In genomic region chr6:35317483-35318199, GRCh38 we compare ENCODE assay signal across 8 cellular contexts. TPM values are rescaled to one million over a fixed set of nuclear protein-coding genes. Genes with fewer than 3 reads are reported as not detected.
DNase-seq lines count a peak whose midpoint lies in the region; ATAC-seq and TF ChIP-seq lines count a peak whose summit lies in the region.

No MANE protein-coding gene starts in this region.

- DNase-seq in Right ventricle myocardium inferior (ENCODE audit: missing footprints) = no peak
- no peak for DNase-seq in cardiac septum (ENCODE audit: low spot score)
- DNase-seq in ecto neural progenitor cell (ENCODE audit: low spot score) = peak; percentile 69
- DNase-seq in mesothelial cell of epicardium (ENCODE audit: low spot score in 2 of 2, unreplicated experiment in 2 of 2) = peak in 1 of 2 experiments; percentile 47
- DNase-seq in NCI-H187 treated with DMSO at 0.1 percent for 48 hours (lab: John Stamatoyannopoulos, UW) = no peak
- DNase-seq in dermis blood vessel endothelial cell = no peak
- no peak for DNase-seq in islet precursor cell
- DNase-seq in SIG-M5 (lab: John Stamatoyannopoulos, UW) = no peak

- intact Hi-C loops in Right ventricle myocardium inferior (cut with DNase I) = no loop called here
- intact Hi-C loops in cardiac septum (cut with DNase I) = no loop called here

- peak overlapping the region; percentile 73 for H3K4me3 Mint-ChIP-seq in mesothelial cell of epicardium

- peaks cover 11% of the 10 kb centered on the region for H3K27me3 Mint-ChIP-seq in mesothelial cell of epicardium (ENCODE audit: low read depth)

- peak overlapping the region; percentile 47 for H3K27ac Mint-ChIP-seq in mesothelial cell of epicardium

- H3K36me3 Mint-ChIP-seq in mesothelial cell of epicardium = peaks cover 11% of the 10 kb centered on the region

- H3K4me1 Mint-ChIP-seq in mesothelial cell of epicardium = peaks cover 13% of the 10 kb centered on the region

- peak; percentile 30 for ATAC-seq in Right ventricle myocardium inferior

- no peak for TF ChIP-seq CTCF in mesothelial cell of epicardium (IDR thresholded peaks at IDR 0.05; ENCODE audit: unreplicated experiment)

- peaks cover 5% of the 10 kb centered on the region for H3K9me3 Mint-ChIP-seq in mesothelial cell of epicardium

RNA-seq across cellular contexts. Expression of gene DEF6, which starts 20.0 kb away (rescaled TPM):
- total RNA-seq in Right ventricle myocardium inferior = 2.8 TPM
- 1.7 TPM for total RNA-seq in cardiac septum
- 9.3 to 11.3 TPM (median 9.7 TPM) in 3 replicates for total RNA-seq in mesothelial cell of epicardium
- total RNA-seq in dermis blood vessel endothelial cell = 0.88 and 1.0 TPM in 2 replicates

RNA-seq across cellular contexts. Expression of gene PPARD, which starts 24.7 kb away (rescaled TPM):
- 14.7 TPM for total RNA-seq in Right ventricle myocardium inferior
- total RNA-seq in cardiac septum = 19.0 TPM
- 19.5 to 21.7 TPM (median 20.8 TPM) in 3 replicates for total RNA-seq in mesothelial cell of epicardium
- total RNA-seq in dermis blood vessel endothelial cell = 9.7 and 18.1 TPM in 2 replicates

RNA-seq across cellular contexts. Expression of gene ZNF76, which starts 58.1 kb away (rescaled TPM):
- total RNA-seq in Right ventricle myocardium inferior (36.0 TPM), cardiac septum (39.9 TPM), mesothelial cell of epicardium (56.6 to 58.3 TPM (median 56.9 TPM) in 3 replicates), dermis blood vessel endothelial cell (27.7 and 32.0 TPM in 2 replicates)
